29 cellular contexts compared by ENCODE assay signal in genomic region chr18:68229351-68229750, GRCh38.
"Had no signal": no experiment of that assay in that cellular context is flagged by ENCODE, and none has a peak within 500 bp of the region (broad histone marks: within the 10 kb centered on the region; RNA-seq: fewer than 3 reads in every experiment).

No MANE protein-coding gene starts in this region.

- H3K27ac ChIP-seq: left lung, lower lobe of right lung, neural progenitor cell, neutrophil, ovary, right atrium auricular region, right lobe of liver, stomach, testis, thyroid gland, transverse colon, upper lobe of left lung, vagina had no signal

- DNase-seq: hypothalamus; immature natural killer cell; kidney; left colon; lower lobe of right lung; mammary epithelial cell; mesenchymal stem cell; natural killer cell; nephron progenitor cell; occipital lobe; ovary; right lobe of liver; stimulated activated CD4-positive, alpha-beta T cell treated with anti-CD3 and anti-CD28 coated beads, Interleukin-1b, Interleukin-23, amount 100 ng/mL, for 48 hours; stimulated activated CD4-positive, alpha-beta T cell treated with anti-CD3 and anti-CD28 coated beads, Interleukin-2, amount 100 ng/mL, for 48 hours; stimulated activated CD4-positive, alpha-beta T cell treated with anti-CD3 and anti-CD28 coated beads, Interleukin-4, amount 100 ng/mL, for 4 hours; stimulated activated CD8-positive, alpha-beta memory T cell treated with anti-CD3 and anti-CD28 coated beads, Interleukin-4, amount 100 ng/mL, for 48 hours; stimulated activated naive CD4-positive, alpha-beta T cell treated with Interleukin-2 at 50 U/mL for 16 hours; stomach; testis; thyroid gland; transverse colon had no signal

- H3K4me3 ChIP-seq: left lung, lower lobe of right lung, neural progenitor cell, ovary, right atrium auricular region, right lobe of liver, smooth muscle cell, stomach, testis, thyroid gland, transverse colon, upper lobe of left lung, vagina had no signal

- ATAC-seq: left colon; left lung; lower lobe of right lung; natural killer cell; right lobe of liver; stimulated activated memory B cell treated with anti-CD40 and anti-IgM and Interleukin-4, amounts not matched to agents 10 μg/mL and 1 μg/mL and 100 μg/mL, for 72 hours had no signal
